ENCODE assay signal across 8 cellular contexts in the genomic region with DNA sequence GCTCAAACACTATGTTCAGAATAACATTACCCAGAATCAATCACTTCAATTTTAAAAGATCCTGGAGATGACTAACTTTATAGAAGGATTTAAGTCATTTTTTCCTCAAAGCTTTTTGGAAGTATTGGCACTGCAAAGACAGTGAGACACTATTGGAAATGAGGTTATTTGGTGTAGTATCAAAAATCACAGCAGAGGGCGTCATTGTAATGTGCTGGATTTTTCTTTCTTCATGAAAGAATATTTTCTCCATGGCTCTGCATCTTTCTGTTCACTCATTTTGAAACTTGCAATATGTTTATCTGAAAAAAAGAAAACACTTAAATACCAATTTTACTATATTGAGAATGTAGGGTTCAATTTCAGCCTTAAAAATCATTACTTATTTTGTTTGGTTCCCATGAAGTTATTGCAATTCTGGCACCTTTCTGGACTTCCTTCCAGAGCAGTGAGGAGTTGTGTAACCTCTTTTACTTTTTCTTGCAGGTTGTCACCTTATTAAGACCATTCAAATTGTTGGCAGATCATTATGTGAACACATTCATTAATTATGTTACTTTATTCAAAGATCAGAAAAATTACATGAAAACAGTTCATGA. TPM values are rescaled to one million over a fixed set of nuclear protein-coding genes. Genes with fewer than 3 reads are reported as not detected.
DNase-seq lines count a peak whose midpoint lies in the region; ATAC-seq, FAIRE-seq and TF ChIP-seq lines count a peak whose summit lies in the region.

No MANE protein-coding gene starts in this region.

- POLR2A ChIA-PET in endothelial cell of umbilical vein (lab: Charles Lee), result no interaction called here

- peaks cover 3% of the 10 kb centered on the region for H3K9me3 Mint-ChIP-seq in neural crest cell

- H3K9me1 ChIP-seq in endothelial cell of umbilical vein (replicated peaks; ENCODE audit: control insufficient read depth, extremely low read depth, insufficient read depth, low read length), result no peaks in the 10 kb centered on the region

- no peaks in the 10 kb centered on the region for H3K36me3 Mint-ChIP-seq in neural crest cell (ENCODE audit: low read depth)

- FAIRE-seq in endothelial cell of umbilical vein (lab: Jason Lieb, UNC), result peak; percentile 73

- H3K27me3 Mint-ChIP-seq in neural crest cell (ENCODE audit: low read depth), result no peaks in the 10 kb centered on the region

- intact Hi-C loops in cardiac septum (cut with DNase I) (loop anchor here (2.0 kb wide), 1 partner anchor 494 kb away; no protein-coding TSS in a partner anchor), endothelial cell of umbilical vein (cut with micrococcal nuclease) (loop anchor here (1.0 to 10.0 kb wide), 4 partner anchors 161 to 936 kb away; no protein-coding TSS in a partner anchor)

- no peak overlapping the region for H2AFZ ChIP-seq in OCI-LY1 (ENCODE audit: low read length)
- no peak overlapping the region for H2AFZ ChIP-seq in endothelial cell of umbilical vein (ENCODE audit: low read depth, low read length)

- no peaks in the 10 kb centered on the region for H3K36me3 ChIP-seq in cardiac muscle cell
- H3K36me3 ChIP-seq in OCI-LY1 (ENCODE audit: insufficient read depth, low read length), result no peaks in the 10 kb centered on the region
- H3K36me3 ChIP-seq in endothelial cell of umbilical vein (ENCODE audit: control insufficient read depth in 2 of 2, extremely low read depth in 1 of 2, insufficient read depth in 2 of 2, low read length in 2 of 2), result no peaks in the 10 kb centered on the region

- dilution Hi-C loops in endothelial cell of umbilical vein (cut with MboI; ENCODE audit: extremely low pct_ligation_motif_present, low sequenced_read_pairs), result no loop called here

- ATAC-seq in GM18517 (IDR thresholded peaks at IDR 0.05; ENCODE audit: unreplicated experiment) (no peak), HG02798 (IDR thresholded peaks at IDR 0.05; ENCODE audit: poor library complexity, unreplicated experiment) (no peak)

- H3F3A ChIP-seq in OCI-LY1 (ENCODE audit: insufficient read depth, low read length), result no peaks in the 10 kb centered on the region

- H4K20me1 ChIP-seq in OCI-LY1 (ENCODE audit: insufficient read depth, low read length) (no peaks in the 10 kb centered on the region), endothelial cell of umbilical vein (replicated peaks; ENCODE audit: control insufficient read depth, extremely low read depth, insufficient read depth, low read length) (no peaks in the 10 kb centered on the region)

- H3K4me2 ChIP-seq in OCI-LY1 (ENCODE audit: low read length), result no peak overlapping the region
- H3K4me2 ChIP-seq in endothelial cell of umbilical vein (ENCODE audit: insufficient read depth, low read length), result no peak overlapping the region

- H3K79me2 ChIP-seq in OCI-LY1 (ENCODE audit: insufficient read depth, low read length), result no peaks in the 10 kb centered on the region
- H3K79me2 ChIP-seq in endothelial cell of umbilical vein (ENCODE audit: control insufficient read depth, insufficient read depth, low read length), result no peaks in the 10 kb centered on the region

- TF ChIP-seq POLR2A in endothelial cell of umbilical vein (IDR thresholded peaks at IDR 0.05; ENCODE audit: low read depth, low read length), result no peak

- H3K9ac ChIP-seq in OCI-LY1 (ENCODE audit: low read length) (no peak overlapping the region), endothelial cell of umbilical vein (replicated peaks; ENCODE audit: extremely low read depth, insufficient read depth, low read length) (no peak overlapping the region)

- H3K4me1 Mint-ChIP-seq in neural crest cell, result peaks cover 30% of the 10 kb centered on the region

- no peak overlapping the region for H3K27ac ChIP-seq in cardiac muscle cell
- no peak overlapping the region for H3K27ac ChIP-seq in OCI-LY1 (ENCODE audit: low read depth, low read length, poor library complexity, severe bottlenecking)
- no peak overlapping the region for H3K27ac ChIP-seq in endothelial cell of umbilical vein (ENCODE audit: insufficient read depth, low read depth, low read length)

- H3K27ac Mint-ChIP-seq in neural crest cell (ENCODE audit: unreplicated experiment), result no peak overlapping the region

- H3K9me3 ChIP-seq in cardiac muscle cell (ENCODE audit: low read depth) (no peaks in the 10 kb centered on the region), OCI-LY1 (ENCODE audit: low read length) (no peaks in the 10 kb centered on the region), endothelial cell of umbilical vein (replicated peaks; ENCODE audit: control insufficient read depth, insufficient read depth, low read length) (no peaks in the 10 kb centered on the region)

- H3K4me3 ChIP-seq in cardiac muscle cell, result no peak overlapping the region
- no peak overlapping the region for H3K4me3 ChIP-seq in OCI-LY1 (ENCODE audit: low read depth, low read length, poor library complexity, severe bottlenecking)
- H3K4me3 ChIP-seq in endothelial cell of umbilical vein (replicated peaks in 1 of 3; ENCODE audit: insufficient read depth in 1 of 3, low read depth in 1 of 3, low read length in 3 of 3), result no peak overlapping the region

- BruUV-seq in endothelial cell of umbilical vein (replicated peaks; lab: Mats Ljungman, UMichigan), result no TSS peak

- no peaks in the 10 kb centered on the region for H3K9me2 ChIP-seq in OCI-LY1 (ENCODE audit: low read depth, low read length)

- TF ChIP-seq CTCF in cardiac muscle cell (IDR thresholded peaks at IDR 0.05; ENCODE audit: low read depth, low read length) (peak; percentile 62), OCI-LY1 (IDR thresholded peaks at IDR 0.05; ENCODE audit: low read length) (peak; percentile 57; the same call in 1 of the 2 replicates), endothelial cell of umbilical vein (IDR thresholded peaks at IDR 0.05; ENCODE audit: extremely low read depth in 1 of 2, insufficient read depth in 1 of 2, low read depth in 1 of 2, low read length in 2 of 2) (peak; percentile 38 to 47), neural crest cell (conservative IDR thresholded peaks at IDR 0.05) (peak; percentile 81)

- H3K4me1 ChIP-seq in cardiac muscle cell (ENCODE audit: low read depth) (no peaks in the 10 kb centered on the region), OCI-LY1 (ENCODE audit: insufficient read depth, low read length, severe bottlenecking) (no peaks in the 10 kb centered on the region), endothelial cell of umbilical vein (ENCODE audit: control insufficient read depth, extremely low read depth, insufficient read depth, low read length) (no peaks in the 10 kb centered on the region)

- no peak overlapping the region for H3K4me3 Mint-ChIP-seq in neural crest cell

- CTCF ChIA-PET in endothelial cell of umbilical vein (lab: Charles Lee), result interaction anchor here (0.6 to 10.0 kb wide), 11 partner anchors 17 to 760 kb away, joined by 3 to 102 read pairs (median 4); partner anchors contain the start of genes POSTN and TRPC4

- DNase-seq in cardiac muscle cell (ENCODE audit: low read depth in 1 of 2, low spot score in 1 of 2) (peak; percentile 51 to 74), cardiac septum (ENCODE audit: low spot score) (no peak), endothelial cell of umbilical vein (ENCODE audit: low read depth, low spot score) (peak; percentile 76), neural crest cell (ENCODE audit: low read depth, low spot score) (peak; percentile 26)
- DNase-seq in activated T-cell treated with anti-CD3 and anti-CD28 coated beads, Interleukin-2, amount 50 U/mL, for 1 hour, result no peak

- no peaks in the 10 kb centered on the region for H3K27me3 ChIP-seq in cardiac muscle cell
- no peaks in the 10 kb centered on the region for H3K27me3 ChIP-seq in OCI-LY1 (ENCODE audit: insufficient read depth, low read length)
- H3K27me3 ChIP-seq in endothelial cell of umbilical vein (ENCODE audit: control insufficient read depth in 2 of 2, insufficient read depth in 2 of 2, low read length in 2 of 2), result peaks cover 0 to 2% of the 10 kb centered on the region in 2 experiments

TF ChIP-seq in endothelial cell of umbilical vein, 7 proteins besides CTCF, POLR2A, EP300 and RAD21 (continues in another document):
- TF ChIP-seq JUN (IDR thresholded peaks at IDR 0.05; ENCODE audit: borderline replicate concordance, insufficient read depth, insufficient read length, low read depth) (no peak), POLR2AphosphoS5 (IDR thresholded peaks at IDR 0.05; ENCODE audit: insufficient read depth, low read depth, low read length) (no peak), EZH2 (IDR thresholded peaks at IDR 0.05; ENCODE audit: borderline replicate concordance, low read depth, low read length, severe bottlenecking) (no peak), GATA2 (IDR thresholded peaks at IDR 0.05; ENCODE audit: insufficient read depth, insufficient read length, low read depth, low read length) (no peak), MYC (IDR thresholded peaks at IDR 0.05; ENCODE audit: low read depth, low read length) (no peak), FOS (IDR thresholded peaks at IDR 0.05; ENCODE audit: borderline replicate concordance, insufficient read depth, low read length) (no peak)

RNA-seq across cellular contexts. Expression of gene CSNK1A1L, which starts 3.7 kb away (rescaled TPM):
- total RNA-seq in cardiac muscle cell (not detected in 2 replicates), cardiac septum (not detected), endothelial cell of umbilical vein (not detected in 2 replicates), neural crest cell (not detected in 2 replicates)
- polyA plus RNA-seq in cardiac muscle cell (not detected in 2 replicates), endothelial cell of umbilical vein (not detected in 2 replicates)
- polyA plus RNA-seq in endothelial cell of umbilical vein (2011; cell fraction: cytosol; rRNA removed), result not detected in 2 replicates
- not detected in 2 replicates for polyA plus RNA-seq in endothelial cell of umbilical vein (2011; cell fraction: nucleus; rRNA removed)
- not detected in 2 replicates for polyA plus RNA-seq in endothelial cell of umbilical vein (2012)
- not detected in 2 replicates for polyA minus RNA-seq in endothelial cell of umbilical vein
- polyA minus RNA-seq in endothelial cell of umbilical vein (2011; cell fraction: cytosol; rRNA and poly(A)+ RNA removed), result not detected
- not detected in 2 replicates for polyA minus RNA-seq in endothelial cell of umbilical vein (2011; cell fraction: nucleus; rRNA and poly(A)+ RNA removed)

RNA-seq across cellular contexts. Expression of gene SUPT20H, which starts 49.7 kb away (rescaled TPM):
- 40.9 and 49.8 TPM in 2 replicates for total RNA-seq in cardiac muscle cell
- polyA plus RNA-seq in cardiac muscle cell, result 64.2 and 81.6 TPM in 2 replicates
- total RNA-seq in cardiac septum, result 28.3 TPM
- total RNA-seq in endothelial cell of umbilical vein, result 65.9 and 70.7 TPM in 2 replicates
- 47.2 and 48.3 TPM in 2 replicates for polyA plus RNA-seq in endothelial cell of umbilical vein
- polyA plus RNA-seq in endothelial cell of umbilical vein (2011; cell fraction: cytosol; rRNA removed), result 47.4 and 50.8 TPM in 2 replicates
- 124 and 130 TPM in 2 replicates for polyA plus RNA-seq in endothelial cell of umbilical vein (2011; cell fraction: nucleus; rRNA removed)
- 54.3 and 71.2 TPM in 2 replicates for polyA plus RNA-seq in endothelial cell of umbilical vein (2012)
- 66.0 and 71.0 TPM in 2 replicates for polyA minus RNA-seq in endothelial cell of umbilical vein
- polyA minus RNA-seq in endothelial cell of umbilical vein (2011; cell fraction: cytosol; rRNA and poly(A)+ RNA removed), result 7.6 TPM
- 110 and 167 TPM in 2 replicates for polyA minus RNA-seq in endothelial cell of umbilical vein (2011; cell fraction: nucleus; rRNA and poly(A)+ RNA removed)
- 86.5 and 87.3 TPM in 2 replicates for total RNA-seq in neural crest cell

Comparison
In these comparisons a context has a peak if more than half of its experiments do, and no peak if none do; other contexts are left out.
1. DNase-seq: peak in cardiac muscle cell (2 of 2), endothelial cell of umbilical vein (single experiment) and neural crest cell (single experiment); none in cardiac septum (single experiment) and activated T-cell treated with anti-CD3 and anti-CD28 coated beads, Interleukin-2, amount 50 U/mL, for 1 hour (single experiment).
2. Peak in every context shown above with its lines, with median percentiles within 50 percentile points of each other: CTCF ChIP-seq.